In genomic region chr17:6641374-6641818, GRCh38 we compare ENCODE assay signal across 8 cellular contexts. TPM values are rescaled to one million over a fixed set of nuclear protein-coding genes. Genes with fewer than 3 reads are reported as not detected.
A peak's percentile ranks its signal among the peaks of the same experiment; 100 is the strongest.
DNase-seq lines count a peak whose midpoint lies in the region; ATAC-seq and TF ChIP-seq lines count a peak whose summit lies in the region.

No MANE protein-coding gene starts in this region.

- peaks cover 53% of the 10 kb centered on the region for H3K4me1 Mint-ChIP-seq in T-helper 1 cell treated with Interleukin-12 subunit alpha and Interleukin-12 subunit beta and Interleukin-4 antibody, amounts not matched to agents 30 μg/mL and 1 μg/mL, for 36 hours (ENCODE audit: low read depth)

- peaks cover 48% of the 10 kb centered on the region for H3K4me1 ChIP-seq in left ventricle myocardium inferior
- H3K4me1 ChIP-seq in gastrocnemius medialis, result peaks cover 10 to 22% of the 10 kb centered on the region in 2 donors

- no peak for DNase-seq in left ventricle myocardium inferior
- DNase-seq in left cardiac atrium, result no peak
- DNase-seq in fibroblast of the aortic adventitia (ENCODE audit: low read depth), result peak; percentile 30
- no peak for DNase-seq in gastrocnemius medialis
- DNase-seq in hypothalamus (lab: John Stamatoyannopoulos, UW), result no peak
- DNase-seq in activated gamma-delta T cell treated with Interleukin-2 at 50 U/mL for 16 hours, result no peak

- H3K9me3 ChIP-seq in left ventricle myocardium inferior (replicated peaks) (no peaks in the 10 kb centered on the region), gastrocnemius medialis (no peaks in the 10 kb centered on the region)

- TF ChIP-seq POLR2A in gastrocnemius medialis (IDR thresholded peaks at IDR 0.05), result no peak

- peak overlapping the region; percentile 95 for H3K27ac ChIP-seq in left ventricle myocardium inferior (replicated peaks)
- H3K27ac ChIP-seq in gastrocnemius medialis, result peak overlapping the region; percentile 72 to 90 (median 82)

- peak overlapping the region; percentile 96 for H3K27ac Mint-ChIP-seq in T-helper 1 cell treated with Interleukin-12 subunit alpha and Interleukin-12 subunit beta and Interleukin-4 antibody, amounts not matched to agents 30 μg/mL and 1 μg/mL, for 36 hours

- peaks cover 25% of the 10 kb centered on the region for H3K36me3 Mint-ChIP-seq in T-helper 1 cell treated with Interleukin-12 subunit alpha and Interleukin-12 subunit beta and Interleukin-4 antibody, amounts not matched to agents 30 μg/mL and 1 μg/mL, for 36 hours (ENCODE audit: low read depth)

- no peak for TF ChIP-seq CTCF in left ventricle myocardium inferior (IDR thresholded peaks at IDR 0.05; ENCODE audit: borderline replicate concordance)
- TF ChIP-seq CTCF in fibroblast of the aortic adventitia (IDR thresholded peaks at IDR 0.05; ENCODE audit: insufficient read depth, low read length), result no peak
- TF ChIP-seq CTCF in gastrocnemius medialis (IDR thresholded peaks at IDR 0.05 in 4 of 5, conservative IDR thresholded peaks at IDR 0.05 in 1 of 5), result no peak

- intact Hi-C loops in left ventricle myocardium inferior (cut with micrococcal nuclease) (no loop called here), left cardiac atrium (cut with DNase I) (no loop called here), gastrocnemius medialis (cut with DNase I; ENCODE audit: low total_unique reads) (loop anchor here (1.0 to 2.0 kb wide), 2 partner anchors 10 to 169 kb away; partner anchors contain the start of genes C17orf100 and MED31)

- H3K36me3 ChIP-seq in left ventricle myocardium inferior (peaks cover 33% of the 10 kb centered on the region), gastrocnemius medialis (peaks cover 0 to 22% of the 10 kb centered on the region in 2 donors)

- in situ Hi-C loops in gastrocnemius medialis (cut with MboI; ENCODE audit: low sequenced_read_pairs in 4 of 4), result loop anchor here in 1 of 4 donors (25.0 kb wide), 1 partner anchor 371 kb away; the partner anchor contains the start of genes BCL6B and RNASEK

- H3K27me3 ChIP-seq in left ventricle myocardium inferior (ENCODE audit: low read depth) (no peaks in the 10 kb centered on the region), gastrocnemius medialis (no peaks in the 10 kb centered on the region)

- H3K9me3 Mint-ChIP-seq in T-helper 1 cell treated with Interleukin-12 subunit alpha and Interleukin-12 subunit beta and Interleukin-4 antibody, amounts not matched to agents 30 μg/mL and 1 μg/mL, for 36 hours, result no peaks in the 10 kb centered on the region

- peak overlapping the region; percentile 87 for H3K4me3 Mint-ChIP-seq in T-helper 1 cell treated with Interleukin-12 subunit alpha and Interleukin-12 subunit beta and Interleukin-4 antibody, amounts not matched to agents 30 μg/mL and 1 μg/mL, for 36 hours

- ATAC-seq in left cardiac atrium, result no peak
- ATAC-seq in gastrocnemius medialis, result peak in 1 of 2 donors; percentile 6
- ATAC-seq in HG03378 (IDR thresholded peaks at IDR 0.05; ENCODE audit: unreplicated experiment), result no peak

- no peaks in the 10 kb centered on the region for H3K27me3 Mint-ChIP-seq in T-helper 1 cell treated with Interleukin-12 subunit alpha and Interleukin-12 subunit beta and Interleukin-4 antibody, amounts not matched to agents 30 μg/mL and 1 μg/mL, for 36 hours (ENCODE audit: low read depth)

- H3K4me3 ChIP-seq in left ventricle myocardium inferior, result peak overlapping the region; percentile 99
- H3K4me3 ChIP-seq in fibroblast of the aortic adventitia (ENCODE audit: low read depth, low read length), result peak overlapping the region; percentile 96
- H3K4me3 ChIP-seq in gastrocnemius medialis, result peak overlapping the region; percentile 91 to 97 (median 93)

RNA-seq across cellular contexts. Expression of gene TXNDC17, which starts 0.5 kb away (rescaled TPM):
- total RNA-seq in left ventricle myocardium inferior, result 53.2 TPM
- 10 to 100 TPM; 50.5 to 58.2 TPM for total RNA-seq in left cardiac atrium
- 57.5 and 162 TPM in 2 replicates for total RNA-seq in fibroblast of the aortic adventitia (ENCODE audit: low replicate concordance)
- 100 to 1,000 TPM in 2 of 4 donors, 10 to 100 TPM in 2; 85.5 to 183 (median 106) TPM for total RNA-seq in gastrocnemius medialis

RNA-seq across cellular contexts. Expression of gene KIAA0753, which starts 0.9 kb away (rescaled TPM):
- total RNA-seq in left ventricle myocardium inferior, result 7.0 TPM
- total RNA-seq in left cardiac atrium, result 1 to 10 TPM; 4.7 to 6.3 TPM
- 14.4 and 20.9 TPM in 2 replicates for total RNA-seq in fibroblast of the aortic adventitia (ENCODE audit: low replicate concordance)
- total RNA-seq in gastrocnemius medialis, result 1 to 10 TPM; 3.0 to 6.3 (median 3.6) TPM

RNA-seq across cellular contexts. Expression of gene MED31, which starts 10.0 kb away (rescaled TPM):
- 14.1 TPM for total RNA-seq in left ventricle myocardium inferior
- total RNA-seq in left cardiac atrium, result 10 to 100 TPM; 14.7 to 15.6 TPM
- total RNA-seq in fibroblast of the aortic adventitia (ENCODE audit: low replicate concordance), result 12.3 and 28.8 TPM in 2 replicates
- total RNA-seq in gastrocnemius medialis, result 1 to 10 TPM; 3.8 to 8.6 (median 7.2) TPM

RNA-seq across cellular contexts. Expression of gene C17orf100, which starts 10.2 kb away (rescaled TPM):
- total RNA-seq in left ventricle myocardium inferior (0.69 TPM), left cardiac atrium (under 1 TPM; 0.59 to 0.63 TPM), fibroblast of the aortic adventitia (ENCODE audit: low replicate concordance) (0.57 and 0.63 TPM in 2 replicates), gastrocnemius medialis (under 1 TPM in 1 of 4 donors, not detected in 3; 0.27 TPM)
